In the genomic region with DNA sequence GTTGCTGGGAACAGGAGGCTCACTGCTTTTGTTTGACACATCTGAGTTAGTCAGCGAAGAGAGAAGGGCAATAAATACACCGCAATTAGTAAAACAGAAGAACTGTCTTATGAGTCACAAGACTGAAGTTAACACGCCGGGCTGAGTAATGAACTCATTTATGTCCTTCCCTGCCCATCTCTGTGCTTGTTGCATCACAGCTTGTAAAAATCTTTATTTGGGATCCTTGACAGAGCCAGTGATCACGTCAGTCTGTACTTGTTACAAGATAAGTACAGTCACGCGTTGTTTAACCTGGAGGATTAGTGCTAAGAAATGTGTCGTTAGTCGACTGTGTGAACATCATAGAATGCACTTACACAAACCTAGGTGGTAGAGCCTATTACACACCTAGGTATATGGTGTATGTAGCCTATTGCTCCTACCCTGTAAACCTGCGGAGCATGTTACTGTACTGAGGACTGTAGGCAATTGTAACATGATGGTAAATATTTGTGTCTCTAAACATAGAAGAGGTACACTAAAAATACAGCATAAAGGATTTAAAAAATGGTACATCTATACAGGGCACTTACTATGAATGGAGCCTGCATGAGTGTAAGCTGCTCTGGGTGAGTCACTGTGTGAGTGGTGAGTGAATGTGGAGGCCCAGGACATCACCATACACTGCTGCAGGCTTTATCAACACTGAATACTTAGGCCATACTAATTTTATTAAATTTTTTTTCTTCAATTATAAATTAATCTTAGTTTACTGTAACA, we compare ENCODE assay signal across 12 cellular contexts.
A peak's percentile ranks its signal among the peaks of the same experiment; 100 is the strongest.
DNase-seq lines count a peak whose midpoint lies in the region; ATAC-seq and TF ChIP-seq lines count a peak whose summit lies in the region.
"Had no signal": no experiment of that assay in that cellular context is flagged by ENCODE, and none has a peak within 500 bp of the region (broad histone marks: within the 10 kb centered on the region; RNA-seq: fewer than 3 reads in every experiment).

No MANE protein-coding gene starts in this region.

- H2BK15ac ChIP-seq in mesenchymal stem cell (ENCODE audit: low read depth, poor library complexity, severe bottlenecking), result no peak overlapping the region

- no peaks in the 10 kb centered on the region for H3K36me3 ChIP-seq in mesenchymal stem cell (ENCODE audit: control insufficient read depth in 1 of 2, insufficient read depth in 2 of 2, low read depth in 1 of 2, low read length in 2 of 2)

- no peak overlapping the region for H2AFZ ChIP-seq in mesenchymal stem cell (ENCODE audit: low read depth, low read length)

- H2BK5ac ChIP-seq in mesenchymal stem cell (ENCODE audit: low read depth, low read length, poor library complexity, severe bottlenecking), result no peak overlapping the region

- no peak overlapping the region for H3K18ac ChIP-seq in mesenchymal stem cell (ENCODE audit: low read depth in 1 of 2, low read length in 2 of 2)

- H3K4me3 ChIP-seq in GM12864 (ENCODE audit: low read depth, low read length), result no peak overlapping the region
- H3K4me3 ChIP-seq in mesenchymal stem cell (ENCODE audit: insufficient read depth in 1 of 2, low read depth in 1 of 2, low read length in 2 of 2), result no peak overlapping the region

- H3K4ac ChIP-seq in mesenchymal stem cell (ENCODE audit: low read depth in 1 of 2, low read length in 2 of 2), result no peak overlapping the region

- no peak overlapping the region for H3K4me2 ChIP-seq in mesenchymal stem cell (ENCODE audit: low read length, poor library complexity, severe bottlenecking)

- no peak for TF ChIP-seq CTCF in GM12864 (IDR thresholded peaks at IDR 0.05; ENCODE audit: low read depth, low read length, missing control alignments)

- no peak overlapping the region for H3K9ac ChIP-seq in mesenchymal stem cell (ENCODE audit: low read length)

- ATAC-seq in HG03378 (IDR thresholded peaks at IDR 0.05; ENCODE audit: unreplicated experiment), result peak; percentile 51
- no peak for ATAC-seq in HG02610 (IDR thresholded peaks at IDR 0.05; ENCODE audit: unreplicated experiment)
- ATAC-seq in GM21737 (IDR thresholded peaks at IDR 0.05; ENCODE audit: unreplicated experiment), result no peak
- no peak for ATAC-seq in GM18909 (IDR thresholded peaks at IDR 0.05; ENCODE audit: poor library complexity, unreplicated experiment)

- no peak overlapping the region for H3K23ac ChIP-seq in mesenchymal stem cell (ENCODE audit: low read length in 2 of 2)

- peaks cover 0 to 18% of the 10 kb centered on the region in 2 experiments for H3K27me3 ChIP-seq in mesenchymal stem cell (ENCODE audit: control insufficient read depth in 1 of 2, insufficient read depth in 1 of 2, low read length in 2 of 2)

- H3K27ac ChIP-seq in mesenchymal stem cell (ENCODE audit: low read length, poor library complexity, severe bottlenecking), result no peak overlapping the region

- no peak overlapping the region for H4K8ac ChIP-seq in mesenchymal stem cell (ENCODE audit: low read length)

- 4% methylated on average over 7 of the region's 10 CpGs for WGBS in mesenchymal stem cell

- no peak overlapping the region for H4K91ac ChIP-seq in mesenchymal stem cell (ENCODE audit: low read length)

- H3K79me1 ChIP-seq in mesenchymal stem cell (replicated peaks; ENCODE audit: low read length, poor library complexity, severe bottlenecking), result no peaks in the 10 kb centered on the region

- DNase-seq in GM12864 (ENCODE audit: low read depth) (peak; percentile 16), SIG-M5 treated with dmso at 0.1 percent for 504 hours (lab: John Stamatoyannopoulos, UW; ENCODE audit: unreplicated experiment) (peak; percentile 97), mesenchymal stem cell (peak; percentile 98), HCEC 1CT (no peak)
- DNase-seq: activated B cell treated with CpG ODN at 0.5 μM for 24 hours; activated naive CD4-positive, alpha-beta T cell; effector CD8-positive, alpha-beta T cell; OCI-M1 had no signal

- H3K14ac ChIP-seq in mesenchymal stem cell (ENCODE audit: low read length in 2 of 2), result no peak overlapping the region

- no peak overlapping the region for H2BK120ac ChIP-seq in mesenchymal stem cell (ENCODE audit: low read depth, low read length)

- H2AK5ac ChIP-seq in mesenchymal stem cell (ENCODE audit: low read length, severe bottlenecking), result no peak overlapping the region

- H3K9me3 ChIP-seq in mesenchymal stem cell (ENCODE audit: control insufficient read depth, low read length), result no peaks in the 10 kb centered on the region

- no peak overlapping the region for H2BK12ac ChIP-seq in mesenchymal stem cell (ENCODE audit: low read length in 2 of 2)

- H3K4me1 ChIP-seq in mesenchymal stem cell (ENCODE audit: control insufficient read depth, insufficient read depth, low read depth, low read length), result no peaks in the 10 kb centered on the region
